15 cellular contexts compared by ENCODE assay signal in genomic region chr3:174430986-174431385, GRCh38.
"Had no signal": no experiment of that assay in that cellular context is flagged by ENCODE, and none has a peak within 500 bp of the region (broad histone marks: within the 10 kb centered on the region; RNA-seq: fewer than 3 reads in every experiment).

No MANE protein-coding gene starts in this region.

- ATAC-seq: effector memory CD8-positive, alpha-beta T cell; gastroesophageal sphincter; naive thymus-derived CD4-positive, alpha-beta T cell; sciatic nerve had no signal

- H3K4me1 ChIP-seq: esophagus muscularis mucosa, gastroesophageal sphincter, thyroid gland, uterus had no signal

- H3K27ac ChIP-seq: esophagus muscularis mucosa, gastroesophageal sphincter, hepatocyte, skin epidermis, suprapubic skin, thyroid gland, uterus had no signal

- H3K36me3 ChIP-seq: esophagus muscularis mucosa, gastroesophageal sphincter, suprapubic skin, thyroid gland, uterus had no signal

- H3K27me3 ChIP-seq: esophagus muscularis mucosa, gastroesophageal sphincter, hepatocyte, suprapubic skin, thyroid gland, uterus had no signal

- DNase-seq: effector memory CD8-positive, alpha-beta T cell; head of caudate nucleus; mesendoderm; naive thymus-derived CD4-positive, alpha-beta T cell; nephron progenitor cell; stimulated activated CD4-positive, alpha-beta T cell treated with anti-CD3 and anti-CD28 coated beads, Interleukin-12 subunit alpha, Interleukin-12 subunit beta, amount 100 ng/mL, for 4 hours; stimulated activated naive CD4-positive, alpha-beta T cell treated with Interleukin-2 at 50 U/mL for 16 hours; thyroid gland; uterus had no signal

- H3K9me3 ChIP-seq: esophagus muscularis mucosa, gastroesophageal sphincter, suprapubic skin, thyroid gland, uterus had no signal

- H3K4me3 ChIP-seq: esophagus muscularis mucosa, gastroesophageal sphincter, hepatocyte, skin epidermis, suprapubic skin, thyroid gland, uterus had no signal
